ENCODE assay signal across 8 cellular contexts in the genomic region with DNA sequence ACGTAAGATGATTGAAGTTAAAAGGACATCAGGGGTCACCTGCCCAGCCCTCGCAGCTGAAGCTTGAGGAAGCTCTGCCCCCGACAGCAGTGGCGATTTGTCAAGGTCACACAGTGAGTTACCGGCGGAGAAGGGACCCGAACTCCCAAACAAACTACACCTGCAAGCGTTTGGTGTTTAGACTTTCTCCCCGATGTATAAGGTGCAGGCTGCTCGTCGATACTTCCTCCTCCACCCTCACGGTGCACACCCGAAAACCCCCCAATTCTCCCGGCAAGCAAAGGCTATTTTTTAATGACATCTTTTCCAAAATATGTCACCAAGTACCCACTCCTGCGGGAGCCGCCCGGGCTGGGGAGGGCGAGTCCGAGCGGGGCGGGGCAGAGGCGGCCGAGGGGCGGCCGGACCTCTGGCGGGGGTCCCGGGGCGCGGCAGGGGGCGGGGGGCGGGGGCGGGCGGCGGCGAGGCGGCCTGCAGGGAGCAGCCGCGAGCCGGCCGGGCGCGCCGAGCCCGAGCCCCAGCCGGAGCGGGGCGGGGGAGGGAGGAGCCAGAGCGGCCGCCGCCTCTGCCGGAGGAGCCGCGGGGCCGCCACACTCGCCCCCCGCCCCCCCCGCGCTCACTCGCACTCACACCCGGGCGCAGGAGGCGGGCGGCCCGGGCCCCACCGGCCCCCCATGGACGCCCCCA. TPM values are rescaled to one million over a fixed set of nuclear protein-coding genes. Genes with fewer than 3 reads are reported as not detected.
A peak's percentile ranks its signal among the peaks of the same experiment; 100 is the strongest.
DNase-seq lines count a peak whose midpoint lies in the region; ATAC-seq and TF ChIP-seq lines count a peak whose summit lies in the region.

A gene with protein sequence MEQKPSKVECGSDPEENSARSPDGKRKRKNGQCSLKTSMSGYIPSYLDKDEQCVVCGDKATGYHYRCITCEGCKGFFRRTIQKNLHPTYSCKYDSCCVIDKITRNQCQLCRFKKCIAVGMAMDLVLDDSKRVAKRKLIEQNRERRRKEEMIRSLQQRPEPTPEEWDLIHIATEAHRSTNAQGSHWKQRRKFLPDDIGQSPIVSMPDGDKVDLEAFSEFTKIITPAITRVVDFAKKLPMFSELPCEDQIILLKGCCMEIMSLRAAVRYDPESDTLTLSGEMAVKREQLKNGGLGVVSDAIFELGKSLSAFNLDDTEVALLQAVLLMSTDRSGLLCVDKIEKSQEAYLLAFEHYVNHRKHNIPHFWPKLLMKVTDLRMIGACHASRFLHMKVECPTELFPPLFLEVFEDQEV (plus strand): TSS at position 619 of the 687 bp plus-strand sequence. CDS start 11,524 bp downstream, outside the sequence.

- BruUV-seq in Calu3 (replicated peaks; lab: Mats Ljungman, UMichigan) = no TSS peak

- peaks cover 40% of the 10 kb centered on the region for H3K36me3 Mint-ChIP-seq in Calu3 (ENCODE audit: insufficient read depth, unreplicated experiment)
- H3K36me3 Mint-ChIP-seq in activated CD4-positive, alpha-beta memory T cell treated with anti-CD3 and anti-CD28 coated beads for 36 hours = no peaks in the 10 kb centered on the region

- H3K9me3 ChIP-seq in right lobe of liver = no peaks in the 10 kb centered on the region

- peak within 1 kb of the TSS; percentile 27 for H3K27ac Mint-ChIP-seq in Calu3 (ENCODE audit: unreplicated experiment)
- peak within 1 kb of the TSS; percentile 44 for H3K27ac Mint-ChIP-seq in activated CD4-positive, alpha-beta memory T cell treated with anti-CD3 and anti-CD28 coated beads for 36 hours

- under 1% methylated on average over 19 of the region's 66 CpGs for WGBS in right lobe of liver (ENCODE audit: insufficient coverage, low coverage, low lambda C conversion rate, missing lambda C conversion rate)

- no peaks in the 10 kb centered on the region for H3K27me3 ChIP-seq in dorsolateral prefrontal cortex
- no peaks in the 10 kb centered on the region for H3K27me3 ChIP-seq in right lobe of liver

- intact Hi-C loops in Calu3 (cut with micrococcal nuclease; ENCODE audit: unreplicated experiment) = loop anchor here (1.0 kb wide), 6 partner anchors 8 to 106 kb away; a partner anchor contains a TSS
- intact Hi-C loops in activated CD4-positive, alpha-beta memory T cell treated with anti-CD3 and anti-CD28 coated beads for 36 hours (cut with micrococcal nuclease) = loop anchor here (1.0 kb wide), 1 partner anchor 51 kb away; no protein-coding TSS in a partner anchor
- intact Hi-C loops in dorsolateral prefrontal cortex (cut with DNase I) = loop anchor here in 1 of 2 donors (2.0 kb wide), 1 partner anchor 48 kb away; no protein-coding TSS in a partner anchor
- intact Hi-C loops in right lobe of liver (cut with DNase I) = no loop called here

- H3K27ac ChIP-seq in dorsolateral prefrontal cortex (peak within 1 kb of the TSS; percentile 96 to 100 (median 100)), right lobe of liver (peak within 1 kb of the TSS; percentile 58 to 85 (median 84))

- peaks cover 54% of the 10 kb centered on the region for H3K4me1 Mint-ChIP-seq in Calu3 (ENCODE audit: low read depth, unreplicated experiment)
- H3K4me1 Mint-ChIP-seq in activated CD4-positive, alpha-beta memory T cell treated with anti-CD3 and anti-CD28 coated beads for 36 hours (ENCODE audit: low read depth) = peaks cover 38% of the 10 kb centered on the region

- TF ChIP-seq POLR2A in right lobe of liver (IDR thresholded peaks at IDR 0.05) = no peak

- H3K36me3 ChIP-seq in right lobe of liver = no peaks in the 10 kb centered on the region

- peaks cover 52% of the 10 kb centered on the region for H3K27me3 Mint-ChIP-seq in Calu3 (ENCODE audit: unreplicated experiment)
- H3K27me3 Mint-ChIP-seq in activated CD4-positive, alpha-beta memory T cell treated with anti-CD3 and anti-CD28 coated beads for 36 hours = peaks cover 3% of the 10 kb centered on the region

- H3K4me3 ChIP-seq in dorsolateral prefrontal cortex = peak within 1 kb of the TSS; percentile 67 to 100 (median 99)
- H3K4me3 ChIP-seq in right lobe of liver = peak within 1 kb of the TSS; percentile 94 to 99 (median 98)

- no peak for TF ChIP-seq CTCF in Calu3 (IDR thresholded peaks at IDR 0.05; ENCODE audit: unreplicated experiment)
- peak in 20 of 56 donors; percentile 1 to 50 (median 29) for TF ChIP-seq CTCF in dorsolateral prefrontal cortex (IDR thresholded peaks at IDR 0.05 in 54 of 56, conservative IDR thresholded peaks at IDR 0.05 in 2 of 56; ENCODE audit: low read depth in 1 of 56, partially characterized antibody in 56 of 56)
- peak in 1 of 4 donors; percentile 50 for TF ChIP-seq CTCF in right lobe of liver (IDR thresholded peaks at IDR 0.05)

- H3K4me3 Mint-ChIP-seq in Calu3 (ENCODE audit: low read depth, unreplicated experiment) = peak within 1 kb of the TSS; percentile 54
- peak within 1 kb of the TSS; percentile 80 for H3K4me3 Mint-ChIP-seq in activated CD4-positive, alpha-beta memory T cell treated with anti-CD3 and anti-CD28 coated beads for 36 hours

- POLR2A ChIA-PET in activated CD4-positive, alpha-beta memory T cell treated with anti-CD3 and anti-CD28 coated beads for 36 hours (lab: Charles Lee) = no interaction called here

- no peaks in the 10 kb centered on the region for H3K9me3 Mint-ChIP-seq in Calu3 (ENCODE audit: low read depth, unreplicated experiment)
- H3K9me3 Mint-ChIP-seq in activated CD4-positive, alpha-beta memory T cell treated with anti-CD3 and anti-CD28 coated beads for 36 hours = no peaks in the 10 kb centered on the region

- peaks cover 0 to 6% (median 3%) of the 10 kb centered on the region in 4 donors for H3K4me1 ChIP-seq in right lobe of liver

- DNase-seq in Calu3 = peak; percentile 100
- peak; percentile 39 for DNase-seq in NCI-H1105 (lab: John Stamatoyannopoulos, UW)
- DNase-seq in activated CD4-positive, alpha-beta memory T cell treated with anti-CD3 and anti-CD28 coated beads for 36 hours = peak; percentile 72
- peak in 7 of 10 donors; percentile 36 to 86 (median 76) for DNase-seq in dorsolateral prefrontal cortex
- peak; percentile 79 to 84 (median 82) for DNase-seq in right lobe of liver
- peak; percentile 63 for DNase-seq in stimulated activated CD4-positive, alpha-beta T cell treated with anti-CD3 and anti-CD28 coated beads, Interleukin-4, amount 100 ng/mL, for 24 hours

- peak; percentile 44 for ATAC-seq in GM21825 (IDR thresholded peaks at IDR 0.05; ENCODE audit: unreplicated experiment)
- ATAC-seq in right lobe of liver = peak; percentile 76 to 89 (median 82)
- ATAC-seq in GM21360 (IDR thresholded peaks at IDR 0.05; ENCODE audit: unreplicated experiment) = no peak

- CTCF ChIA-PET in Calu3 (lab: Charles Lee) = interaction anchor here (0.5 to 37.1 kb wide), 27 partner anchors 3 to 1993 kb away, joined by 3 to 1006 read pairs (median 5); a partner anchor contains a TSS
- CTCF ChIA-PET in activated CD4-positive, alpha-beta memory T cell treated with anti-CD3 and anti-CD28 coated beads for 36 hours (lab: Charles Lee) = interaction anchor here (0.7 to 6.2 kb wide), 13 partner anchors 8 to 106 kb away, joined by 3 to 156 read pairs (median 5); a partner anchor contains a TSS

RNA-seq across cellular contexts. Expression of the gene that starts here (rescaled TPM):
- 107 and 133 TPM in 2 replicates for total RNA-seq in Calu3 (2022)
- 10 to 100 TPM; 12.5 to 13.4 TPM for total RNA-seq in activated CD4-positive, alpha-beta memory T cell treated with anti-CD3 and anti-CD28 coated beads for 36 hours
- total RNA-seq in dorsolateral prefrontal cortex = 100 to 1,000 TPM; 178 to 301 (median 231) TPM
- total RNA-seq in right lobe of liver = 1 to 10 TPM; 3.7 to 9.4 (median 7.7) TPM

Comparison
In these comparisons a context has a peak if more than half of its experiments do, and no peak if none do; other contexts are left out.
1. DNase-seq: peak in every context shown above with its lines; median percentile 100 in Calu3; 82 in right lobe of liver; 76 in dorsolateral prefrontal cortex; 72 in activated CD4-positive, alpha-beta memory T cell treated with anti-CD3 and anti-CD28 coated beads for 36 hours; 63 in stimulated activated CD4-positive, alpha-beta T cell treated with anti-CD3 and anti-CD28 coated beads, Interleukin-4, amount 100 ng/mL, for 24 hours; 39 in NCI-H1105.
2. intact Hi-C loops: an anchor here in Calu3 (1.0 kb wide) and activated CD4-positive, alpha-beta memory T cell treated with anti-CD3 and anti-CD28 coated beads for 36 hours (1.0 kb wide); none called in right lobe of liver.